In the genomic region with DNA sequence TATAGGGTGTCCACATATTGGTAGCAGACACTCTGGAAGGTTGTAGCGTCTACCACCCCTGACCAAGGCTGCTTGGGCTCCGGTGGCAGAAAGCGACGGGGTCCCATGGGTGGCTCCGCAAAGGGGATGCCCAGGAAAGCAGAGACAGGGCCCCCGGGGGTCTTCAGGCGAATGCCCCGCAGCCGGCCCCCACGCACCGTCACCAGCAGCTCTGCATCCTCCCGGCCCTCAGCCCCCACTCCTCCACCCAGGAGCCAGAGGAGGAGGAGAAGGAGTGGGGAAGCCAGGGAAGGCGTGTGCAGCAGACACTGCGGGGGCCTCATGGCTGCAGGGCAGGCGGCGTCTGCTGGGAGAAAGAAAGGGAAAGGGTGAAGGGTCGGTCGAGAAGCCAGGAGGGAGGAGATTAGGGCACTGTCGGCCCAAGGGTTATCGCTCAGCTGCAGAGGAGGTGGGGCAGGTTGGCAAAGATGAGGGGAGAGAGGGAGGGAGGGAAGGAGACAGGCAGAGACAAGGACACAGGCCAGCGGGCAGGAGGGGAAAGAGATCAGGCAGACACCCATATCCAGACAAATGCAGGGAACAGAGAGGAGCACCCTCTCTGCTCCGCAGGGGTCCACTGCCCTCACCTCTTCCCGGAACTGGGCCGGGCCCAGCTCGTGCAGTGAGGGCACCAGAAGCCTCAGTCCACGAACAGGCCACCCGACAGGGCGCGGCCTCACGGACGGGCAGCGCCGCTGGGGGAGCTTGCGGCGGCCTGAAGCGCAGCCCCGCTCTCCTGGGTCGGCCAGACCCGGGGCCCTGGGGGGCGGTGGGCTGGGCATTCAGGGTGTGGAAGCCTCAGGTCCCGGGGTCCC, we compare ENCODE assay signal across 1 cellular context.
TF ChIP-seq lines count a peak whose summit lies in the region.

No MANE protein-coding gene starts in this region.

TF ChIP-seq in IMR-90, 13 proteins besides CTCF, POLR2A, EP300 and RAD21:
- TF ChIP-seq SMC3 (IDR thresholded peaks at IDR 0.05; ENCODE audit: low read depth, low read length) = no peak
- TF ChIP-seq NFE2L2 (IDR thresholded peaks at IDR 0.05; ENCODE audit: low read depth, low read length) = no peak
- TF ChIP-seq RFX5 (IDR thresholded peaks at IDR 0.05; ENCODE audit: low read depth, low read length) = no peak
- no peak for TF ChIP-seq CHD1 (IDR thresholded peaks at IDR 0.05; ENCODE audit: low read depth, low read length)
- no peak for TF ChIP-seq BHLHE40 (IDR thresholded peaks at IDR 0.05; ENCODE audit: low read depth, low read length)
- no peak for TF ChIP-seq MAZ (IDR thresholded peaks at IDR 0.05; ENCODE audit: borderline replicate concordance, low read depth, low read length)
- TF ChIP-seq MAFK (IDR thresholded peaks at IDR 0.05; ENCODE audit: low read depth, low read length) = no peak
- TF ChIP-seq MXI1 (IDR thresholded peaks at IDR 0.05; ENCODE audit: borderline replicate concordance, low read depth, low read length) = no peak
- no peak for TF ChIP-seq RCOR1 (IDR thresholded peaks at IDR 0.05; ENCODE audit: insufficient replicate concordance, low read length)
- no peak for TF ChIP-seq CEBPB (IDR thresholded peaks at IDR 0.05; ENCODE audit: low read depth, low read length)
